24 cellular contexts compared by ENCODE assay signal in genomic region chr13:69571606-69572323, GRCh38.
DNase-seq lines count a peak whose midpoint lies in the region; ATAC-seq, FAIRE-seq and TF ChIP-seq lines count a peak whose summit lies in the region.
"Had no signal": no experiment of that assay in that cellular context is flagged by ENCODE, and none has a peak within 500 bp of the region (broad histone marks: within the 10 kb centered on the region; RNA-seq: fewer than 3 reads in every experiment).

No MANE protein-coding gene starts in this region.

- no peaks in the 10 kb centered on the region for H3K36me3 ChIP-seq in kidney (ENCODE audit: control insufficient read depth in 1 of 2, insufficient read depth in 2 of 2, low read length in 2 of 2)
- H3K36me3 ChIP-seq: BLaER1, Peyer's patch, SJSA1 had no signal

- peak; percentile 69 for FAIRE-seq in kidney (lab: Jason Lieb, UNC)
- FAIRE-seq: G401.6, GM12892, GM18507 had no signal

- no peak overlapping the region for H3K9ac ChIP-seq in kidney (ENCODE audit: low read length in 2 of 2)
- H3K9ac ChIP-seq: BLaER1 had no signal

- intact Hi-C loops in kidney (cut with DNase I): no loop called here

- no peak for TF ChIP-seq CTCF in kidney (IDR thresholded peaks at IDR 0.05; ENCODE audit: borderline replicate concordance, extremely low read depth, insufficient read depth)

- H3K27ac ChIP-seq in kidney (ENCODE audit: low read depth in 2 of 2, low read length in 2 of 2): peak overlapping the region in 1 of 2 donors; percentile 6
- H3K27ac ChIP-seq: BLaER1, Peyer's patch, SJSA1 had no signal

- ATAC-seq in GM18520 (IDR thresholded peaks at IDR 0.05; ENCODE audit: unreplicated experiment): no peak
- ATAC-seq: GM23338, Right ventricle myocardium inferior had no signal

- peak overlapping the region in 1 of 2 donors; percentile 49 for H3K4me3 ChIP-seq in kidney (ENCODE audit: low read length in 2 of 2)
- H3K4me3 ChIP-seq: BLaER1, GM23338, Peyer's patch, SJSA1 had no signal

- DNase-seq in HK-2 (ENCODE audit: unreplicated experiment) (peak; percentile 7), RKO (ENCODE audit: low spot score) (peak; percentile 15), kidney (no peak), renal cortical epithelial cell (ENCODE audit: low read depth) (peak; percentile 97), NCI-H2081 (lab: John Stamatoyannopoulos, UW) (no peak), T-helper 2 cell (no peak)
- DNase-seq: CD4-positive, alpha-beta T cell; COR-L47; Kasumi-1; NCI-H1417; NCI-H1694 treated with DMSO at 0.1 percent for 48 hours; NCI-H2107; NCI-H345; NCI-H524; NCI-H82; Peyer's patch had no signal

- peaks cover 0 to 4% of the 10 kb centered on the region in 2 donors for H3K4me1 ChIP-seq in kidney (ENCODE audit: control insufficient read depth in 1 of 2, insufficient read depth in 1 of 2, low read depth in 1 of 2, low read length in 2 of 2)
- H3K4me1 ChIP-seq: BLaER1, Peyer's patch, SJSA1 had no signal

- peaks cover 0 to 2% of the 10 kb centered on the region in 2 donors for H3K9me3 ChIP-seq in kidney (ENCODE audit: control insufficient read depth in 1 of 2, low read length in 2 of 2)
- H3K9me3 ChIP-seq: BLaER1, Peyer's patch, SJSA1 had no signal

Comparison
In these comparisons a context has a peak if more than half of its experiments do, and no peak if none do; other contexts are left out.
1. DNase-seq: peak in HK-2 (single experiment), RKO (single experiment) and renal cortical epithelial cell (single experiment); none in kidney (single experiment), NCI-H2081 (0 of 2) and T-helper 2 cell (0 of 5).